In genomic region chr12:19276767-19277166, GRCh38 we compare ENCODE assay signal across 35 cellular contexts.
"Had no signal": no experiment of that assay in that cellular context is flagged by ENCODE, and none has a peak within 500 bp of the region (broad histone marks: within the 10 kb centered on the region; RNA-seq: fewer than 3 reads in every experiment).

No MANE protein-coding gene starts in this region.

- ATAC-seq: activated CD8-positive, alpha-beta memory T cell treated with anti-CD3 and anti-CD28 coated beads, Interleukin-2, amount 10 ng/mL, durations not matched to agents 7 days and 5 days; activated CD8-positive, alpha-beta T cell treated with anti-CD3 and anti-CD28 coated beads, Interleukin-2, amount 10 ng/mL, durations not matched to agents 7 days and 5 days; activated naive CD8-positive, alpha-beta T cell treated with anti-CD3 and anti-CD28 coated beads, Interleukin-2, amount 50 U/mL, for 24 hours had no signal

- DNase-seq: activated B cell treated with CpG ODN at 0.5 μM for 24 hours; activated CD4-positive, alpha-beta memory T cell treated with anti-CD3 and anti-CD28 coated beads for 36 hours; activated CD4-positive, alpha-beta T cell treated with anti-CD3 and anti-CD28 coated beads for 4 hours; activated CD4-positive, alpha-beta T cell treated with anti-CD3 and anti-CD28 coated beads, Interleukin-2, amount 10 ng/mL, durations not matched to agents 24 days and 14 days; activated CD4-positive, alpha-beta T cell treated with anti-CD3 and anti-CD28 coated beads, Interleukin-2, amount 50 U/mL, for 1 hour; activated CD4-positive, alpha-beta T cell treated with anti-CD3 and anti-CD28 coated beads, Interleukin-2, amount 50 U/mL, for 4 hours; activated CD4-positive, CD25-positive, alpha-beta regulatory T cell treated with anti-CD3 and anti-CD28 coated beads, Interleukin-2, amount 50 U/mL, for 72 hours; activated CD8-positive, alpha-beta memory T cell treated with anti-CD3 and anti-CD28 coated beads for 24 hours; activated CD8-positive, alpha-beta memory T cell treated with anti-CD3 and anti-CD28 coated beads, Interleukin-2, amount 10 ng/mL, durations not matched to agents 7 days and 5 days; activated CD8-positive, alpha-beta memory T cell treated with anti-CD3 and anti-CD28 coated beads, Interleukin-2, amount 50 U/mL, for 48 hours; activated CD8-positive, alpha-beta T cell treated with anti-CD3 and anti-CD28 coated beads, Interleukin-2, amount 10 ng/mL, durations not matched to agents 7 days and 5 days; activated effector memory CD4-positive, alpha-beta T cell treated with Interleukin-2 at 50 U/mL for 16 hours; activated gamma-delta T cell; activated naive CD4-positive, alpha-beta T cell treated with anti-CD3 and anti-CD28 coated beads, Interleukin-2, amount 10 ng/mL, durations not matched to agents 7 days and 5 days; activated naive CD4-positive, alpha-beta T cell treated with Interleukin-2 at 50 U/mL for 16 hours; activated naive CD8-positive, alpha-beta T cell treated with anti-CD3 and anti-CD28 coated beads, Interleukin-2, amount 10 ng/mL, durations not matched to agents 7 days and 5 days; activated naive CD8-positive, alpha-beta T cell treated with anti-CD3 and anti-CD28 coated beads, Interleukin-2, amount 50 U/mL, for 24 hours; activated T-cell treated with anti-CD3 and anti-CD28 coated beads, Interleukin-2, amount 50 U/mL, for 24 hours; activated T-cell treated with anti-CD3 and anti-CD28 coated beads, Interleukin-2, amount 50 U/mL, for 48 hours; amygdala; anterior cingulate cortex; caudate nucleus; cerebellar nuclear complex; T-helper 2 cell; T-helper 9 cell had no signal

- H3K9me3 Mint-ChIP-seq: activated B cell treated with CpG ODN at 0.5 μM for 24 hours; activated CD4-positive, alpha-beta memory T cell treated with anti-CD3 and anti-CD28 coated beads for 36 hours; activated CD4-positive, alpha-beta T cell treated with anti-CD3 and anti-CD28 coated beads, Interleukin-2, amount 10 ng/mL, durations not matched to agents 24 days and 14 days; activated naive CD4-positive, alpha-beta T cell treated with anti-CD3 and anti-CD28 coated beads, Interleukin-2, amount 10 ng/mL, durations not matched to agents 7 days and 5 days; activated naive CD4-positive, alpha-beta T cell treated with anti-CD3 and anti-CD28 coated beads, Interleukin-2, amount 50 U/mL, for 24 hours; activated naive CD8-positive, alpha-beta T cell treated with anti-CD3 and anti-CD28 coated beads, Interleukin-2, amount 10 ng/mL, durations not matched to agents 7 days and 5 days; activated T-cell treated with anti-CD3 and anti-CD28 coated beads, Interleukin-2, amount 50 U/mL, for 24 hours; brain; central memory CD8-positive, alpha-beta T cell; T-helper 1 cell treated with Interleukin-12 subunit alpha and Interleukin-12 subunit beta and Interleukin-4 antibody, amounts not matched to agents 30 μg/mL and 1 μg/mL, for 36 hours had no signal

- H3K27ac ChIP-seq: ascending aorta, cardiac muscle cell, VCaP had no signal

- H3K27ac Mint-ChIP-seq: activated B cell treated with CpG ODN at 0.5 μM for 24 hours; activated CD4-positive, alpha-beta memory T cell treated with anti-CD3 and anti-CD28 coated beads for 36 hours; activated CD4-positive, alpha-beta T cell treated with anti-CD3 and anti-CD28 coated beads, Interleukin-2, amount 10 ng/mL, durations not matched to agents 24 days and 14 days; activated CD8-positive, alpha-beta memory T cell treated with anti-CD3 and anti-CD28 coated beads, Interleukin-2, amount 10 ng/mL, durations not matched to agents 7 days and 5 days; activated CD8-positive, alpha-beta T cell treated with anti-CD3 and anti-CD28 coated beads, Interleukin-2, amount 10 ng/mL, durations not matched to agents 7 days and 5 days; activated naive CD4-positive, alpha-beta T cell treated with anti-CD3 and anti-CD28 coated beads, Interleukin-2, amount 10 ng/mL, durations not matched to agents 7 days and 5 days; activated naive CD4-positive, alpha-beta T cell treated with anti-CD3 and anti-CD28 coated beads, Interleukin-2, amount 50 U/mL, for 24 hours; activated naive CD8-positive, alpha-beta T cell; activated naive CD8-positive, alpha-beta T cell treated with anti-CD3 and anti-CD28 coated beads, Interleukin-2, amount 10 ng/mL, durations not matched to agents 7 days and 5 days; activated naive CD8-positive, alpha-beta T cell treated with anti-CD3 and anti-CD28 coated beads, Interleukin-2, amount 50 U/mL, for 24 hours; activated T-cell treated with anti-CD3 and anti-CD28 coated beads, Interleukin-2, amount 50 U/mL, for 24 hours; activated T-helper 2 cell treated with anti-CD3 and anti-CD28 coated beads, Interferon-gamma antibody, Interleukin-2, Interleukin-4, amounts not matched to agents 10 μg/mL and 5 μg/mL and 100 μg/mL, durations not matched to agents 14 hours and 24 hours and 36 hours; brain; T-helper 1 cell treated with Interleukin-12 subunit alpha and Interleukin-12 subunit beta and Interleukin-4 antibody, amounts not matched to agents 30 μg/mL and 1 μg/mL, for 36 hours; T-helper 2 cell treated with Interferon-gamma antibody and Interleukin-4, amounts not matched to agents 5 μg/mL and 100 μg/mL, for 36 hours had no signal

- H3K4me1 Mint-ChIP-seq: activated B cell treated with CpG ODN at 0.5 μM for 24 hours had no signal

- H3K27me3 ChIP-seq: ascending aorta, cardiac muscle cell had no signal

- H3K9me3 ChIP-seq: ascending aorta had no signal

- H3K4me3 ChIP-seq: ascending aorta, cardiac muscle cell had no signal

- H3K4me3 Mint-ChIP-seq: activated B cell treated with CpG ODN at 0.5 μM for 24 hours; activated CD4-positive, alpha-beta memory T cell treated with anti-CD3 and anti-CD28 coated beads for 36 hours; activated CD4-positive, alpha-beta T cell treated with anti-CD3 and anti-CD28 coated beads, Interleukin-2, amount 10 ng/mL, durations not matched to agents 24 days and 14 days; activated CD8-positive, alpha-beta memory T cell treated with anti-CD3 and anti-CD28 coated beads, Interleukin-2, amount 10 ng/mL, durations not matched to agents 7 days and 5 days; activated CD8-positive, alpha-beta T cell treated with anti-CD3 and anti-CD28 coated beads, Interleukin-2, amount 10 ng/mL, durations not matched to agents 7 days and 5 days; activated naive CD4-positive, alpha-beta T cell treated with anti-CD3 and anti-CD28 coated beads, Interleukin-2, amount 10 ng/mL, durations not matched to agents 7 days and 5 days; activated naive CD4-positive, alpha-beta T cell treated with anti-CD3 and anti-CD28 coated beads, Interleukin-2, amount 50 U/mL, for 24 hours; activated naive CD8-positive, alpha-beta T cell; activated naive CD8-positive, alpha-beta T cell treated with anti-CD3 and anti-CD28 coated beads, Interleukin-2, amount 10 ng/mL, durations not matched to agents 7 days and 5 days; activated naive CD8-positive, alpha-beta T cell treated with anti-CD3 and anti-CD28 coated beads, Interleukin-2, amount 50 U/mL, for 24 hours; activated T-cell treated with anti-CD3 and anti-CD28 coated beads, Interleukin-2, amount 50 U/mL, for 24 hours; brain; central memory CD8-positive, alpha-beta T cell; T-helper 1 cell treated with Interleukin-12 subunit alpha and Interleukin-12 subunit beta and Interleukin-4 antibody, amounts not matched to agents 30 μg/mL and 1 μg/mL, for 36 hours; T-helper 2 cell treated with Interferon-gamma antibody and Interleukin-4, amounts not matched to agents 5 μg/mL and 100 μg/mL, for 36 hours had no signal

- H3K36me3 Mint-ChIP-seq: activated naive CD4-positive, alpha-beta T cell treated with anti-CD3 and anti-CD28 coated beads, Interleukin-2, amount 10 ng/mL, durations not matched to agents 7 days and 5 days; activated naive CD4-positive, alpha-beta T cell treated with anti-CD3 and anti-CD28 coated beads, Interleukin-2, amount 50 U/mL, for 24 hours had no signal

- H3K27me3 Mint-ChIP-seq: activated B cell treated with CpG ODN at 0.5 μM for 24 hours; activated CD4-positive, alpha-beta memory T cell treated with anti-CD3 and anti-CD28 coated beads for 36 hours; activated CD8-positive, alpha-beta memory T cell treated with anti-CD3 and anti-CD28 coated beads, Interleukin-2, amount 10 ng/mL, durations not matched to agents 7 days and 5 days; activated naive CD4-positive, alpha-beta T cell treated with anti-CD3 and anti-CD28 coated beads, Interleukin-2, amount 10 ng/mL, durations not matched to agents 7 days and 5 days; activated naive CD8-positive, alpha-beta T cell; activated naive CD8-positive, alpha-beta T cell treated with anti-CD3 and anti-CD28 coated beads, Interleukin-2, amount 10 ng/mL, durations not matched to agents 7 days and 5 days; activated naive CD8-positive, alpha-beta T cell treated with anti-CD3 and anti-CD28 coated beads, Interleukin-2, amount 50 U/mL, for 24 hours; activated T-cell treated with anti-CD3 and anti-CD28 coated beads, Interleukin-2, amount 50 U/mL, for 24 hours; brain; central memory CD8-positive, alpha-beta T cell had no signal

- H3K36me3 ChIP-seq: ascending aorta had no signal
